ENCODE assay signal across 8 cellular contexts in genomic region chr6:41683460-41684310, GRCh38. TPM values are rescaled to one million over a fixed set of nuclear protein-coding genes. Genes with fewer than 3 reads are reported as not detected.
A peak's percentile ranks its signal among the peaks of the same experiment; 100 is the strongest.
DNase-seq lines count a peak whose midpoint lies in the region; ATAC-seq, FAIRE-seq and TF ChIP-seq lines count a peak whose summit lies in the region.

No MANE protein-coding gene starts in this region.

- H3K9ac ChIP-seq in OCI-LY3 (ENCODE audit: low read length) = peak overlapping the region; percentile 76
- peak overlapping the region; percentile 63 for H3K9ac ChIP-seq in mucosa of stomach (ENCODE audit: low read length)

- no peak for FAIRE-seq in A549 (lab: Jason Lieb, UNC)

- POLR2A ChIA-PET in A549 (lab: Yijun Ruan, JAX) = interaction anchor here (1.2 kb wide), 1 partner anchor 81 kb away, joined by 6 read pairs; no protein-coding TSS in a partner anchor

- H3K9me3 ChIP-seq in A549 = no peaks in the 10 kb centered on the region
- no peaks in the 10 kb centered on the region for H3K9me3 ChIP-seq in OCI-LY3 (ENCODE audit: insufficient read depth, low read length)
- H3K9me3 ChIP-seq in esophagus (ENCODE audit: control insufficient read depth in 2 of 2, insufficient read depth in 1 of 2, low read depth in 1 of 2, low read length in 1 of 2) = no peaks in the 10 kb centered on the region
- no peaks in the 10 kb centered on the region for H3K9me3 ChIP-seq in mucosa of stomach (ENCODE audit: control insufficient read depth, low read length)

- H3K4me3 ChIP-seq in A549 = no peak overlapping the region
- H3K4me3 ChIP-seq in OCI-LY3 (ENCODE audit: low read length) = peak overlapping the region; percentile 73
- H3K4me3 ChIP-seq in esophagus (ENCODE audit: low read depth in 1 of 2, low read length in 2 of 2) = peak overlapping the region; percentile 35 to 46
- peak overlapping the region; percentile 22 for H3K4me3 ChIP-seq in mucosa of stomach (ENCODE audit: low read length)

- peaks cover 38% of the 10 kb centered on the region for H3K36me3 ChIP-seq in OCI-LY3 (replicated peaks; ENCODE audit: low read depth, low read length)
- peaks cover 5 to 12% of the 10 kb centered on the region in 2 donors for H3K36me3 ChIP-seq in esophagus (ENCODE audit: control insufficient read depth in 2 of 2, insufficient read depth in 2 of 2, low read length in 1 of 2)
- H3K36me3 ChIP-seq in mucosa of stomach (ENCODE audit: control insufficient read depth, insufficient read depth, low read length) = peaks cover 15% of the 10 kb centered on the region

- TF ChIP-seq CTCF in A549 (IDR thresholded peaks at IDR 0.05) = peak; percentile 74
- peak; percentile 95 for TF ChIP-seq CTCF in OCI-LY3 (IDR thresholded peaks at IDR 0.05; ENCODE audit: low read depth, low read length)

- ATAC-seq in A549 = peak; percentile 84 to 90
- ATAC-seq in GM18511 (IDR thresholded peaks at IDR 0.05; ENCODE audit: unreplicated experiment) = peak; percentile 79
- ATAC-seq in HG03354 (IDR thresholded peaks at IDR 0.05; ENCODE audit: poor library complexity, severe bottlenecking, unreplicated experiment) = peak; percentile 76

- peak; percentile 75 to 83 for TF ChIP-seq RAD21 in A549 (conservative IDR thresholded peaks at IDR 0.05 in 1 of 2, IDR thresholded peaks at IDR 0.05 in 1 of 2)

- H3K27me3 ChIP-seq in OCI-LY3 (ENCODE audit: low read depth, low read length) (no peaks in the 10 kb centered on the region), esophagus (ENCODE audit: control insufficient read depth in 1 of 2, insufficient read depth in 2 of 2, low read length in 2 of 2) (no peaks in the 10 kb centered on the region), mucosa of stomach (ENCODE audit: control insufficient read depth, insufficient read depth, low read length) (no peaks in the 10 kb centered on the region)

- no peak for TF ChIP-seq POLR2A in A549 (IDR thresholded peaks at IDR 0.05; ENCODE audit: low read length)

- H3K4me1 ChIP-seq in A549 = 0 out of 3 replicates have a peak, but pooled peaks cover 3% of the 10 kb centered on the region
- H3K4me1 ChIP-seq in OCI-LY3 (ENCODE audit: low read length) = peaks cover 21% of the 10 kb centered on the region
- peaks cover 0 to 12% of the 10 kb centered on the region in 2 donors for H3K4me1 ChIP-seq in esophagus (ENCODE audit: control insufficient read depth in 2 of 2, insufficient read depth in 2 of 2, low read length in 1 of 2)
- H3K4me1 ChIP-seq in mucosa of stomach (ENCODE audit: control insufficient read depth, insufficient read depth, low read length) = peaks cover 38% of the 10 kb centered on the region

- no peaks in the 10 kb centered on the region; the same call in 1 of the 2 replicates for H4K20me1 ChIP-seq in OCI-LY3 (ENCODE audit: insufficient read depth, low read length)

- WGBS in A549 (ENCODE audit: missing lambda C conversion rate) = 0% methylated on average over 2 of the region's 43 CpGs
- WGBS in esophagus, 2 donors = 13 to 16% methylated on average over 43 of the region's 43 CpGs

- peak overlapping the region in 1 of 2 experiments; percentile 56; a peak in 2 of 6 replicates for H3K27ac ChIP-seq in A549
- peak overlapping the region; percentile 63 for H3K27ac ChIP-seq in OCI-LY3 (ENCODE audit: low read length)
- H3K27ac ChIP-seq in esophagus (ENCODE audit: low read depth in 2 of 2, low read length in 1 of 2) = peak overlapping the region; percentile 11 to 16

- CTCF ChIA-PET in A549 (lab: Yijun Ruan, JAX) = interaction anchor here (0.6 to 11.5 kb wide), 68 partner anchors 9 to 648 kb away, joined by 3 to 214 read pairs (median 4); partner anchors contain the start of genes PRICKLE4 and TOMM6

- H3K4me2 ChIP-seq in A549 (peak overlapping the region; percentile 49; the same call in 2 of the 3 replicates), OCI-LY3 (ENCODE audit: low read length) (peak overlapping the region; percentile 81)

- no peak overlapping the region for H2AFZ ChIP-seq in OCI-LY3 (ENCODE audit: low read depth, low read length)

- peak; percentile 53 to 65 for DNase-seq in A549 (ENCODE audit: low read depth in 1 of 2, low spot score in 1 of 2)
- DNase-seq in activated T-cell treated with anti-CD3 and anti-CD28 coated beads for 48 hours (ENCODE audit: low read depth) = peak; percentile 80
- peak; percentile 73 for DNase-seq in stimulated activated CD8-positive, alpha-beta memory T cell treated with anti-CD3 and anti-CD28 coated beads, Interleukin-4, amount 100 ng/mL, for 24 hours (ENCODE audit: low read depth)

- no peak for TF ChIP-seq EP300 in A549 (IDR thresholded peaks at IDR 0.05)

- no peaks in the 10 kb centered on the region for H3K79me2 ChIP-seq in OCI-LY3 (ENCODE audit: low read length)

TF ChIP-seq in A549, 52 proteins besides CTCF, POLR2A, EP300 and RAD21:
- no peak for TF ChIP-seq HDAC2 (IDR thresholded peaks at IDR 0.05)
- peak; percentile 81 for TF ChIP-seq SMC3 (IDR thresholded peaks at IDR 0.05)
TF ChIP-seq in A549: peak in this region for 1.

RNA-seq across cellular contexts. Expression of gene MDFI, which starts 45.4 kb away (rescaled TPM):
- polyA plus RNA-seq in A549 (2011; rRNA removed) = 0.06 and 0.26 TPM in 2 replicates
- polyA plus RNA-seq in A549 (2012; cell fraction: cytosol; rRNA removed) = 0.29 and 0.48 TPM in 2 replicates
- polyA plus RNA-seq in A549 (2012; cell fraction: nucleus; rRNA removed) = 0.70 and 0.84 TPM in 2 replicates
- 0.21 to 0.30 TPM (median 0.28 TPM) in 3 replicates for polyA plus RNA-seq in A549 (2017; fragmentation: RNase III; extraction: RNeasy Plus Mini Kit Qiagen cat#74134 plus additional on column Dnase treatment)
- polyA minus RNA-seq in A549 (2011; rRNA and poly(A)+ RNA removed) = 0.50 and 0.88 TPM in 2 replicates
- 10 to 100 TPM; 57.2 to 70.3 TPM for polyA plus RNA-seq in esophagus

RNA-seq across cellular contexts. Expression of gene TFEB, which starts 51.7 kb away (rescaled TPM):
- 2.9 and 3.1 TPM in 2 replicates for polyA plus RNA-seq in A549 (2011; rRNA removed)
- 2.8 and 5.0 TPM in 2 replicates for polyA plus RNA-seq in A549 (2012; cell fraction: cytosol; rRNA removed)
- 5.0 and 7.6 TPM in 2 replicates for polyA plus RNA-seq in A549 (2012; cell fraction: nucleus; rRNA removed)
- 4.3 to 6.1 TPM (median 4.5 TPM) in 3 replicates for polyA plus RNA-seq in A549 (2017; fragmentation: RNase III; extraction: RNeasy Plus Mini Kit Qiagen cat#74134 plus additional on column Dnase treatment)
- polyA minus RNA-seq in A549 (2011; rRNA and poly(A)+ RNA removed) = 5.3 and 9.9 TPM in 2 replicates
- polyA plus RNA-seq in esophagus = 10 to 100 TPM in 1 of 2 donors, 1 to 10 TPM in 1; 8.9 to 15.0 TPM

Comparison
In these comparisons a context has a peak if more than half of its experiments do, and no peak if none do; other contexts are left out.
1. RNA of gene MDFI, which starts 45.4 kb away (polyA plus RNA-seq): 57.2 to 70.3 TPM in esophagus; 0.06 to 0.84 TPM in A549; every median in the first group is over 10 times any median in the second.
2. Peak in every context shown above with its lines, with median percentiles within 50 percentile points of each other: ATAC-seq and DNase-seq.